In genomic region chrX:54358424-54359211, GRCh38 we compare ENCODE assay signal across 2 cellular contexts.
A peak's percentile ranks its signal among the peaks of the same experiment; 100 is the strongest.
TF ChIP-seq lines count a peak whose summit lies in the region.

No MANE protein-coding gene starts in this region.

TF ChIP-seq in A549, 52 proteins besides CTCF, POLR2A, EP300 and RAD21 (continued from another document):
- TF ChIP-seq, protein P1, sequence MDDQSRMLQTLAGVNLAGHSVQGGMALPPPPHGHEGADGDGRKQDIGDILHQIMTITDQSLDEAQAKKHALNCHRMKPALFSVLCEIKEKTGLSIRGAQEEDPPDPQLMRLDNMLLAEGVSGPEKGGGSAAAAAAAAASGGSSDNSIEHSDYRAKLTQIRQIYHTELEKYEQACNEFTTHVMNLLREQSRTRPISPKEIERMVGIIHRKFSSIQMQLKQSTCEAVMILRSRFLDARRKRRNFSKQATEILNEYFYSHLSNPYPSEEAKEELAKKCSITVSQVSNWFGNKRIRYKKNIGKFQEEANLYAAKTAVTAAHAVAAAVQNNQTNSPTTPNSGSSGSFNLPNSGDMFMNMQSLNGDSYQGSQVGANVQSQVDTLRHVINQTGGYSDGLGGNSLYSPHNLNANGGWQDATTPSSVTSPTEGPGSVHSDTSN (IDR thresholded peaks at IDR 0.05) = no peak
- no peak for TF ChIP-seq RCOR1 (IDR thresholded peaks at IDR 0.05; ENCODE audit: low read depth, low read length)
- TF ChIP-seq CHD4 (IDR thresholded peaks at IDR 0.05; ENCODE audit: borderline replicate concordance) = no peak
- TF ChIP-seq NFE2L2 (conservative IDR thresholded peaks at IDR 0.05; ENCODE audit: low read length) = no peak
- no peak for TF ChIP-seq KDM1A (IDR thresholded peaks at IDR 0.05; ENCODE audit: low read depth)
- TF ChIP-seq, protein P2, sequence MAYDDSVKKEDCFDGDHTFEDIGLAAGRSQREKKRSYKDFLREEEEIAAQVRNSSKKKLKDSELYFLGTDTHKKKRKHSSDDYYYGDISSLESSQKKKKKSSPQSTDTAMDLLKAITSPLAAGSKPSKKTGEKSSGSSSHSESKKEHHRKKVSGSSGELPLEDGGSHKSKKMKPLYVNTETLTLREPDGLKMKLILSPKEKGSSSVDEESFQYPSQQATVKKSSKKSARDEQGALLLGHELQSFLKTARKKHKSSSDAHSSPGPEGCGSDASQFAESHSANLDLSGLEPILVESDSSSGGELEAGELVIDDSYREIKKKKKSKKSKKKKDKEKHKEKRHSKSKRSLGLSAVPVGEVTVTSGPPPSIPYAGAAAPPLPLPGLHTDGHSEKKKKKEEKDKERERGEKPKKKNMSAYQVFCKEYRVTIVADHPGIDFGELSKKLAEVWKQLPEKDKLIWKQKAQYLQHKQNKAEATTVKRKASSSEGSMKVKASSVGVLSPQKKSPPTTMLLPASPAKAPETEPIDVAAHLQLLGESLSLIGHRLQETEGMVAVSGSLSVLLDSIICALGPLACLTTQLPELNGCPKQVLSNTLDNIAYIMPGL (CRISPR knock-in tag; IDR thresholded peaks at IDR 0.05; ENCODE audit: borderline replicate concordance) = no peak
- no peak for TF ChIP-seq HEYL (CRISPR knock-in tag; IDR thresholded peaks at IDR 0.05)
- no peak for TF ChIP-seq BHLHE40 (IDR thresholded peaks at IDR 0.05; ENCODE audit: low read depth, low read length)
- no peak for TF ChIP-seq USF2 (IDR thresholded peaks at IDR 0.05)
- no peak for TF ChIP-seq CHD2 (IDR thresholded peaks at IDR 0.05; ENCODE audit: low read length, partially characterized antibody)
- TF ChIP-seq ZC3H11A (IDR thresholded peaks at IDR 0.05) = no peak
- TF ChIP-seq BCL3 (IDR thresholded peaks at IDR 0.05) = no peak
- TF ChIP-seq HDAC2 (IDR thresholded peaks at IDR 0.05) = no peak

TF ChIP-seq in HEK293, 187 proteins besides CTCF, POLR2A, EP300 and RAD21 (continued from another document):
- TF ChIP-seq KLF16 (tag by site-specific recombination; IDR thresholded peaks at IDR 0.05) (no peak), ZNF2 (tag by site-specific recombination; IDR thresholded peaks at IDR 0.05) (0 out of 2 replicates have a peak, but pooled peaks have one; percentile 38), ZNF513 (tag by site-specific recombination; IDR thresholded peaks at IDR 0.05) (0 out of 2 replicates have a peak, but pooled peaks have one; percentile 10), ZNF354C (tag by site-specific recombination; IDR thresholded peaks at IDR 0.05; ENCODE audit: borderline replicate concordance, low read depth) (no peak), KLF17 (tag by site-specific recombination; IDR thresholded peaks at IDR 0.05) (0 out of 2 replicates have a peak, but pooled peaks have one; percentile 18), PRDM10 (tag by site-specific recombination; IDR thresholded peaks at IDR 0.05) (0 out of 2 replicates have a peak, but pooled peaks have one; percentile 26), WT1 (tag by site-specific recombination; IDR thresholded peaks at IDR 0.05) (no peak; the same call in 1 of the 2 replicates), ZXDB (tag by site-specific recombination; IDR thresholded peaks at IDR 0.05) (no peak), ZNF600 (tag by site-specific recombination; IDR thresholded peaks at IDR 0.05) (no peak), ZNF76 (tag by site-specific recombination; IDR thresholded peaks at IDR 0.05; ENCODE audit: borderline replicate concordance, low read depth) (peak; percentile 65; the same call in 1 of the 2 replicates), PRDM4 (tag by site-specific recombination; IDR thresholded peaks at IDR 0.05) (peak; percentile 90), ZNF146 (tag by site-specific recombination; IDR thresholded peaks at IDR 0.05) (no peak), SETDB1 (IDR thresholded peaks at IDR 0.05; ENCODE audit: insufficient read length, low read length) (peak; percentile 76), ZNF629 (tag by site-specific recombination; IDR thresholded peaks at IDR 0.05) (no peak), ZNF184 (tag by site-specific recombination; IDR thresholded peaks at IDR 0.05) (no peak), ZNF341 (tag by site-specific recombination; IDR thresholded peaks at IDR 0.05; ENCODE audit: low read depth) (peak; percentile 47; the same call in 1 of the 2 replicates), ZBTB48 (tag by site-specific recombination; IDR thresholded peaks at IDR 0.05) (no peak), ZNF394 (tag by site-specific recombination; IDR thresholded peaks at IDR 0.05; ENCODE audit: borderline replicate concordance) (peak; percentile 10; the same call in 1 of the 2 replicates)
